ENCODE assay signal across 12 cellular contexts in the genomic region with DNA sequence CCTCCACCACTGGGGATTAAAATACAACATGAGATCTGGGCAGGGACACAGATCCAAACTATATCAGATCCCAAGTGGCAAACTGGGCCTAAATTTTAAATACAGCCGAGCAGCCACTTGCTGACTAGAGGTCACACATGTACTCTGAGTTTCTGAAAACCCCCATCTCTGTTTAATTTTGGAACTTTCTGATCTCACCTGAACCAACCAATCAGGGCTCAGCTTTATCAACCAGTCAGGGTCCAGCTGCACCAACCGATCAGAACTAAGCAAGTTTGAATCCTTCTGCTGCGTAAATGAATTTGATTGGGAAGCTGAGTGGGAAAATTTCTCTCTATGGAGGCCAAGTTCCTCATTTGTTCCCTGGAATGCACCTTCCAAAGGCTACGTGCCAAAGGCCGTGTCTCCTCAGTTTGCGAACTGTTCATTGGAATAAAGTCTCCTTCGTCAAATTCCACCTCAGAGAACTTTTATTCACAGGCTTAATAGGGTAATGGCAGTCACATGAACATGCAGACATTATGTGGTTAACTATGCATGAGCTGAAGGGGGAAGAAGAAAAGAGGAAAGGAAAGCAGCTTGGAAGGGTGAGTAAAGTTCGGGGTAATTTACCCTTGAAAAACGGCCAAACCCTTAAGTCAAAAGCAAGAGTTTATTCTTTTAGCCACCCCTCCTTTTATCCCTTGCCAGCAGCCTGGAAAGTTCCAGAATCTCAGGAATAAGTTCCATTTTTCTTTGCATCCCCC. TPM values are rescaled to one million over a fixed set of nuclear protein-coding genes. Genes with fewer than 3 reads are reported as not detected.
A peak's percentile ranks its signal among the peaks of the same experiment; 100 is the strongest.
DNase-seq lines count a peak whose midpoint lies in the region; ATAC-seq and TF ChIP-seq lines count a peak whose summit lies in the region.
"Had no signal": no experiment of that assay in that cellular context is flagged by ENCODE, and none has a peak within 500 bp of the region (broad histone marks: within the 10 kb centered on the region; RNA-seq: fewer than 3 reads in every experiment).

No MANE protein-coding gene starts in this region.

- DNase-seq in AML-193 (lab: John Stamatoyannopoulos, UW) (peak; percentile 51 to 68), midbrain (lab: John Stamatoyannopoulos, UW) (peak; percentile 19), NCI-H1436 treated with DMSO at 0.1 percent for 48 hours (lab: John Stamatoyannopoulos, UW) (no peak), NCI-H226 (no peak), occipital lobe (lab: John Stamatoyannopoulos, UW) (no peak), COLO668 (lab: John Stamatoyannopoulos, UW; ENCODE audit: unreplicated experiment) (no peak)
- DNase-seq: activated T-cell treated with anti-CD3 and anti-CD28 coated beads, Interleukin-2, amount 50 U/mL, for 4 hours; NCI-H2107; T-helper 17 cell had no signal

- peak overlapping the region; percentile 70 for H3K27ac ChIP-seq in SU-DHL-6 (ENCODE audit: low read depth, low read length)

- H3K36me3 ChIP-seq in SU-DHL-6 (ENCODE audit: low read length) = no peaks in the 10 kb centered on the region

- no peaks in the 10 kb centered on the region for H3K9me2 ChIP-seq in SU-DHL-6 (replicated peaks; ENCODE audit: insufficient read depth, low read length)

- H4K20me1 ChIP-seq in SU-DHL-6 (ENCODE audit: low read depth, low read length) = no peaks in the 10 kb centered on the region

- H3K4me3 ChIP-seq in SU-DHL-6 (ENCODE audit: insufficient read depth, low read length, poor library complexity, severe bottlenecking) = peak overlapping the region; percentile 55

- no peaks in the 10 kb centered on the region for H3K9me3 ChIP-seq in SU-DHL-6 (ENCODE audit: insufficient read depth, low read length)

- no peaks in the 10 kb centered on the region for H3K27me3 ChIP-seq in SU-DHL-6 (ENCODE audit: low read length)

- peaks cover 34% of the 10 kb centered on the region for H3K79me2 ChIP-seq in SU-DHL-6 (ENCODE audit: insufficient read depth, low read length)

- H3K4me2 ChIP-seq in SU-DHL-6 (ENCODE audit: low read depth, low read length, poor library complexity, severe bottlenecking) = peak overlapping the region; percentile 87

- H2AFZ ChIP-seq in SU-DHL-6 (ENCODE audit: low read depth, low read length, severe bottlenecking) = peak overlapping the region; percentile 55

- ATAC-seq in HG02759 (IDR thresholded peaks at IDR 0.05; ENCODE audit: unreplicated experiment) = peak; percentile 27
- ATAC-seq: activated T-cell treated with anti-CD3 and anti-CD28 coated beads, Interleukin-2, amount 50 U/mL, for 4 hours; T-helper 17 cell had no signal

- H3K9ac ChIP-seq in SU-DHL-6 (ENCODE audit: low read length) = peak overlapping the region; percentile 58

- no peaks in the 10 kb centered on the region for H3F3A ChIP-seq in SU-DHL-6 (ENCODE audit: insufficient read depth)

- TF ChIP-seq CTCF in SU-DHL-6 (IDR thresholded peaks at IDR 0.05; ENCODE audit: insufficient read depth, low read length, poor library complexity, severe bottlenecking) = no peak

RNA-seq across cellular contexts. Expression of a gene that starts 3.7 kb away (rescaled TPM):
- total RNA-seq in occipital lobe = 0.47 TPM
- total RNA-seq: progenitor cell of endocrine pancreas had no signal

Comparison
In these comparisons a context has a peak if more than half of its experiments do, and no peak if none do; other contexts are left out.
1. DNase-seq: peak in AML-193 (2 of 2) and midbrain (single experiment); none in NCI-H1436 treated with DMSO at 0.1 percent for 48 hours (single experiment), NCI-H226 (single experiment), occipital lobe (single experiment) and COLO668 (single experiment).